ENCODE assay signal across 20 cellular contexts in genomic region chr6:170038251-170038650, GRCh38.
A peak's percentile ranks its signal among the peaks of the same experiment; 100 is the strongest.
DNase-seq lines count a peak whose midpoint lies in the region; ATAC-seq and TF ChIP-seq lines count a peak whose summit lies in the region.
"Had no signal": no experiment of that assay in that cellular context is flagged by ENCODE, and none has a peak within 500 bp of the region (broad histone marks: within the 10 kb centered on the region; RNA-seq: fewer than 3 reads in every experiment).

No MANE protein-coding gene starts in this region.

- peak overlapping the region; percentile 87 for H2AK5ac ChIP-seq in neuronal stem cell (ENCODE audit: low read depth, low read length)

- DNase-seq in left ventricle myocardium superior (peak; percentile 20), right cardiac atrium (no peak), fibroblast of villous mesenchyme (ENCODE audit: low read depth) (peak; percentile 88), neuronal stem cell (ENCODE audit: low spot score) (no peak), T-helper 9 cell (no peak), HuH-7 (ENCODE audit: low spot score) (no peak), COLO829 (ENCODE audit: low spot score) (no peak)
- DNase-seq: activated CD4-positive, alpha-beta T cell treated with anti-CD3 and anti-CD28 coated beads, Interleukin-2, amount 50 U/mL, for 1 hour; activated CD8-positive, alpha-beta memory T cell treated with anti-CD3 and anti-CD28 coated beads, Interleukin-2, amount 50 U/mL, for 48 hours; NCI-H1694 treated with DMSO at 0.1 percent for 48 hours; NCI-H226; RPMI8226; stimulated activated CD4-positive, alpha-beta T cell treated with anti-CD3 and anti-CD28 coated beads, Interleukin-4, amount 100 ng/mL, for 4 hours; SW 1271 had no signal

- no peak overlapping the region for H4K91ac ChIP-seq in neuronal stem cell (ENCODE audit: low read depth, low read length, poor library complexity)

- WGBS in right cardiac atrium, result 76% methylated on average over 7 of the region's 7 CpGs
- no CpG with 5 or more reads among the region's 7 CpGs for WGBS in neuronal stem cell (ENCODE audit: extremely low coverage in 2 of 2, insufficient read length in 2 of 2, insufficient replicate concordance in 1 of 2), 2 donors

- ATAC-seq in left ventricle myocardium superior (no peak), right cardiac atrium (no peak), GM19023 (IDR thresholded peaks at IDR 0.05; ENCODE audit: unreplicated experiment) (no peak)
- ATAC-seq: pancreas had no signal

- intact Hi-C loops in left ventricle myocardium superior (cut with micrococcal nuclease) (no loop called here), right cardiac atrium (cut with DNase I) (no loop called here)

- no peak overlapping the region for H3K23ac ChIP-seq in neuronal stem cell (ENCODE audit: low read depth, low read length, poor library complexity)

- H3K4ac ChIP-seq in neuronal stem cell (ENCODE audit: low read length), result no peak overlapping the region

- no peak overlapping the region for H3K4me3 ChIP-seq in right cardiac atrium (ENCODE audit: low read length)
- no peak overlapping the region for H3K4me3 ChIP-seq in fibroblast of villous mesenchyme (ENCODE audit: low read depth, low read length)
- no peak overlapping the region for H3K4me3 ChIP-seq in neuronal stem cell (ENCODE audit: low read length in 2 of 2)
- H3K4me3 ChIP-seq: ascending aorta; BLaER1 treated with 17β-estradiol and CSF1 and Interleukin-3, amounts not matched to agents 10 nM and 100 nM; left lung; pancreas; testis had no signal

- no peak overlapping the region for H3K14ac ChIP-seq in neuronal stem cell (ENCODE audit: low read length)

- H3K9me3 ChIP-seq in right cardiac atrium (ENCODE audit: control insufficient read depth, low read length), result no peaks in the 10 kb centered on the region
- H3K9me3 ChIP-seq in neuronal stem cell (replicated peaks in 1 of 2; ENCODE audit: control insufficient read depth in 2 of 2, insufficient read depth in 1 of 2, low read depth in 1 of 2, low read length in 2 of 2), result peaks cover 0 to 2% of the 10 kb centered on the region in 2 donors
- H3K9me3 ChIP-seq: ascending aorta, pancreas, testis had no signal

- H2BK12ac ChIP-seq in neuronal stem cell (ENCODE audit: low read length), result no peak overlapping the region

- TF ChIP-seq CTCF in fibroblast of villous mesenchyme (IDR thresholded peaks at IDR 0.05; ENCODE audit: insufficient read depth, low read depth, low read length), result no peak

- H3K9ac ChIP-seq in neuronal stem cell (ENCODE audit: low read depth, low read length, poor library complexity), result no peak overlapping the region
- H3K9ac ChIP-seq: BLaER1 treated with 17β-estradiol and CSF1 and Interleukin-3, amounts not matched to agents 10 nM and 100 nM had no signal

- no peak overlapping the region for H4K8ac ChIP-seq in neuronal stem cell (ENCODE audit: low read depth, low read length)

- peak overlapping the region; percentile 60 for H3K18ac ChIP-seq in neuronal stem cell (ENCODE audit: low read length)

- no peak overlapping the region for H2BK15ac ChIP-seq in neuronal stem cell (ENCODE audit: low read length)

- no peak overlapping the region for H3K27ac ChIP-seq in right cardiac atrium (ENCODE audit: low read length)
- no peak overlapping the region for H3K27ac ChIP-seq in neuronal stem cell (replicated peaks; ENCODE audit: low read length)
- H3K27ac ChIP-seq: ascending aorta; BLaER1 treated with 17β-estradiol and CSF1 and Interleukin-3, amounts not matched to agents 10 nM and 100 nM; left lung; pancreas; testis had no signal

- H3K4me1 ChIP-seq in right cardiac atrium (ENCODE audit: control insufficient read depth, insufficient read depth, low read length) (no peaks in the 10 kb centered on the region), neuronal stem cell (ENCODE audit: control insufficient read depth in 2 of 2, insufficient read depth in 1 of 2, low read depth in 1 of 2, low read length in 2 of 2) (peaks cover 0 to 9% of the 10 kb centered on the region in 2 donors)
- H3K4me1 ChIP-seq: ascending aorta, pancreas, testis had no signal

- no peak overlapping the region for H2BK5ac ChIP-seq in neuronal stem cell (ENCODE audit: low read length)

- H3K27me3 ChIP-seq in right cardiac atrium (ENCODE audit: control insufficient read depth, insufficient read depth) (no peaks in the 10 kb centered on the region), neuronal stem cell (ENCODE audit: control insufficient read depth in 3 of 3, insufficient read depth in 3 of 3, low read depth in 1 of 3, low read length in 3 of 3) (peaks cover 0 to 9% (median 0%) of the 10 kb centered on the region in 3 experiments)
- H3K27me3 ChIP-seq: ascending aorta; BLaER1 treated with 17β-estradiol and CSF1 and Interleukin-3, amounts not matched to agents 10 nM and 100 nM; left lung; pancreas; testis had no signal

- H2BK120ac ChIP-seq in neuronal stem cell (ENCODE audit: low read depth, low read length), result no peak overlapping the region

- H3K79me1 ChIP-seq in neuronal stem cell (ENCODE audit: low read depth, low read length), result no peaks in the 10 kb centered on the region

- no peak overlapping the region for H3K4me2 ChIP-seq in neuronal stem cell (ENCODE audit: insufficient read depth, low read length, poor library complexity, severe bottlenecking)

- no peaks in the 10 kb centered on the region for H3K36me3 ChIP-seq in neuronal stem cell (replicated peaks in 1 of 2; ENCODE audit: control insufficient read depth in 2 of 2, insufficient read depth in 2 of 2, low read length in 2 of 2)
- H3K36me3 ChIP-seq: ascending aorta; BLaER1 treated with 17β-estradiol and CSF1 and Interleukin-3, amounts not matched to agents 10 nM and 100 nM; left lung; pancreas had no signal

- H2AFZ ChIP-seq in neuronal stem cell (ENCODE audit: low read length), result no peak overlapping the region

Comparison
In these comparisons a context has a peak if more than half of its experiments do, and no peak if none do; other contexts are left out.
1. DNase-seq: peak in left ventricle myocardium superior (single experiment) and fibroblast of villous mesenchyme (single experiment); none in right cardiac atrium (0 of 3), neuronal stem cell (single experiment), T-helper 9 cell (single experiment), HuH-7 (single experiment) and COLO829 (single experiment).